Comparison of ENCODE assay signal across 1 cellular context in the genomic region with DNA sequence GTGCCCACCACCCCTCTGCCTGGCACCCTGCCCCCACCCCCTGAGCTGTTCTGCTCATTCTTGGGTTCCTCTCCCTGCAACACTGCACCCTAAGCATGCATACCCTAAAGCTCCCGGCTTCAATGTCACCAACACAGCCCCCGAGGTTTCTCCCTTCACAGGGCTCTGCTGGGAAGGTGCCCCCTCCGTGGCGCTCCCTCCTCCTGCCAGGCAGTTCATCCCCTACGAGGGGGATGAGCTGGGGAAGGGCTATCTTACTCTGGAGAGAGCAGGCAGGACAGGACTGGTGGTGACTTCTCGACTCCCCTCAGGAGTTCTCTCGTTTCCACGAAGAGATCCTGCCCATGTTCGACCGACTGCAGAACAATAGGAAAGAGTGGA.
TF ChIP-seq lines count a peak whose summit lies in the region.

No MANE protein-coding gene starts in this region.

TF ChIP-seq in K562, 482 proteins besides CTCF, POLR2A, EP300 and RAD21:
- TF ChIP-seq, protein P1, sequence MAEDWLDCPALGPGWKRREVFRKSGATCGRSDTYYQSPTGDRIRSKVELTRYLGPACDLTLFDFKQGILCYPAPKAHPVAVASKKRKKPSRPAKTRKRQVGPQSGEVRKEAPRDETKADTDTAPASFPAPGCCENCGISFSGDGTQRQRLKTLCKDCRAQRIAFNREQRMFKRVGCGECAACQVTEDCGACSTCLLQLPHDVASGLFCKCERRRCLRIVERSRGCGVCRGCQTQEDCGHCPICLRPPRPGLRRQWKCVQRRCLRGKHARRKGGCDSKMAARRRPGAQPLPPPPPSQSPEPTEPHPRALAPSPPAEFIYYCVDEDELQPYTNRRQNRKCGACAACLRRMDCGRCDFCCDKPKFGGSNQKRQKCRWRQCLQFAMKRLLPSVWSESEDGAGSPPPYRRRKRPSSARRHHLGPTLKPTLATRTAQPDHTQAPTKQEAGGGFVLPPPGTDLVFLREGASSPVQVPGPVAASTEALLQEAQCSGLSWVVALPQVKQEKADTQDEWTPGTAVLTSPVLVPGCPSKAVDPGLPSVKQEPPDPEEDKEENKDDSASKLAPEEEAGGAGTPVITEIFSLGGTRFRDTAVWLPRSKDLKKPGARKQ (CRISPR knock-in tag; IDR thresholded peaks at IDR 0.05) = no peak
- no peak for TF ChIP-seq KLF1 (tag; IDR thresholded peaks at IDR 0.05)
